Comparison of ENCODE assay signal across 8 cellular contexts in genomic region chr2:128090909-128091690, GRCh38. TPM values are rescaled to one million over a fixed set of nuclear protein-coding genes. Genes with fewer than 3 reads are reported as not detected.
A peak's percentile ranks its signal among the peaks of the same experiment; 100 is the strongest.
DNase-seq lines count a peak whose midpoint lies in the region; ATAC-seq and TF ChIP-seq lines count a peak whose summit lies in the region.

Gene UGGT1, plus strand, starts transcription at chr2:128091200. Its CDS starts 158 bp downstream, at chr2:128091358.

- peak within 1 kb of the TSS; percentile 96 for H3K4me3 ChIP-seq in PC-3 (ENCODE audit: low read length)
- H3K4me3 ChIP-seq in epithelial cell of proximal tubule (ENCODE audit: low read depth, low read length) = peak within 1 kb of the TSS; percentile 100

- H4K20me1 ChIP-seq in PC-3 (ENCODE audit: low read length) = 0 out of 2 replicates have a peak, but pooled peaks cover 4% of the 10 kb centered on the region

- TF ChIP-seq CTCF in PC-3 (conservative IDR thresholded peaks at IDR 0.05; ENCODE audit: low read depth, low read length) (no peak), epithelial cell of proximal tubule (conservative IDR thresholded peaks at IDR 0.05; ENCODE audit: low read depth, low read length) (no peak)

- no peaks in the 10 kb centered on the region for H3K36me3 ChIP-seq in PC-3 (ENCODE audit: low read depth, low read length)

- peak within 1 kb of the TSS; percentile 86 for H3K4me2 ChIP-seq in PC-3 (ENCODE audit: low read length)

- H3K79me2 ChIP-seq in PC-3 (ENCODE audit: low read length) = peaks cover 50% of the 10 kb centered on the region

- no peak for TF ChIP-seq RAD21 in Ishikawa (IDR thresholded peaks at IDR 0.05; ENCODE audit: low read depth)

- 0 out of 2 replicates have a peak, but pooled peaks have one; percentile 30 for TF ChIP-seq EP300 in Ishikawa (IDR thresholded peaks at IDR 0.05; ENCODE audit: borderline replicate concordance)

- POLR2A ChIA-PET in PC-3 (lab: Charles Lee; ENCODE audit: unreplicated experiment) = interaction anchor here (0.7 to 0.9 kb wide), 2 partner anchors 9 to 27 kb away, joined by 4 read pairs; no protein-coding TSS in a partner anchor

- BruUV-seq in PC-3 (replicated peaks; lab: Mats Ljungman, UMichigan) = no TSS peak

- ATAC-seq in GM21576 (IDR thresholded peaks at IDR 0.05; ENCODE audit: unreplicated experiment) (peak; percentile 95), PC-3 (peak; percentile 97)

- peak within 1 kb of the TSS; percentile 90 for H3K9ac ChIP-seq in PC-3 (ENCODE audit: low read length)

- no peaks in the 10 kb centered on the region for H3F3A ChIP-seq in PC-3 (ENCODE audit: low read length, unreplicated experiment)

- H3K9me3 ChIP-seq in PC-3 (ENCODE audit: low read length) = no peaks in the 10 kb centered on the region

- H3K9me2 ChIP-seq in PC-3 (replicated peaks; ENCODE audit: low read length) = no peaks in the 10 kb centered on the region

- H3K27me3 ChIP-seq in PC-3 (ENCODE audit: low read length) = no peaks in the 10 kb centered on the region

- intact Hi-C loops in PC-3 (cut with micrococcal nuclease) = loop anchor here (1.0 to 10.0 kb wide), 3 partner anchors 28 to 206 kb away; partner anchors contain the start of genes AMMECR1L and SAP130

- H3K27ac ChIP-seq in PC-3 (ENCODE audit: low read length) = peak within 1 kb of the TSS; percentile 52

- H2AFZ ChIP-seq in PC-3 (ENCODE audit: low read length) = peak within 1 kb of the TSS; percentile 83

- peaks cover 6% of the 10 kb centered on the region; the same call in 1 of the 2 replicates for H3K4me1 ChIP-seq in PC-3 (ENCODE audit: insufficient read depth, low read length)

- CTCF ChIA-PET in PC-3 (lab: Charles Lee) = interaction anchor here (2.4 kb wide), 1 partner anchor 28 kb away, joined by 11 read pairs; no protein-coding TSS in a partner anchor

- DNase-seq in DMS114 treated with DMSO at 0.1 percent for 48 hours (lab: John Stamatoyannopoulos, UW; ENCODE audit: unreplicated experiment) = peak; percentile 83
- DNase-seq in PC-3 = peak; percentile 97
- peak; percentile 90 for DNase-seq in activated T-cell treated with anti-CD3 and anti-CD28 coated beads for 48 hours (ENCODE audit: low read depth)
- DNase-seq in epithelial cell of proximal tubule (ENCODE audit: low read depth) = peak; percentile 76
- DNase-seq in mucosa of gallbladder (ENCODE audit: low spot score) = peak; percentile 95
- peak; percentile 84 for DNase-seq in stimulated activated CD8-positive, alpha-beta memory T cell treated with anti-CD3 and anti-CD28 coated beads, Interleukin-4, amount 100 ng/mL, for 4 hours (ENCODE audit: low read depth in 2 of 2, low spot score in 1 of 2)

TF ChIP-seq in Ishikawa, 13 proteins besides CTCF, POLR2A, EP300 and RAD21:
- TF ChIP-seq REST (IDR thresholded peaks at IDR 0.05; ENCODE audit: low read depth) (no peak), YY1 (IDR thresholded peaks at IDR 0.05; ENCODE audit: low read depth) (no peak; the same call in 1 of the 2 replicates), TCF12 (IDR thresholded peaks at IDR 0.05; ENCODE audit: low read depth) (peak; percentile 33; the same call in 1 of the 2 replicates), TEAD4 (IDR thresholded peaks at IDR 0.05) (no peak), NFIC (IDR thresholded peaks at IDR 0.05) (no peak; the same call in 1 of the 2 replicates), FOXM1 (IDR thresholded peaks at IDR 0.05; ENCODE audit: borderline replicate concordance, low read depth) (no peak), ZBTB7A (IDR thresholded peaks at IDR 0.05; ENCODE audit: low read depth) (peak; percentile 57; the same call in 1 of the 2 replicates), CEBPB (IDR thresholded peaks at IDR 0.05) (no peak), USF1 (IDR thresholded peaks at IDR 0.05) (peak; percentile 25; the same call in 1 of the 2 replicates), CREB1 (IDR thresholded peaks at IDR 0.05; ENCODE audit: low read depth) (no peak), TAF1 (IDR thresholded peaks at IDR 0.05; ENCODE audit: low read depth) (peak; percentile 88), MAX (IDR thresholded peaks at IDR 0.05) (peak; percentile 92), EGR1 (IDR thresholded peaks at IDR 0.05) (no peak)

RNA-seq across cellular contexts. Expression of gene UGGT1, which starts in this region (rescaled TPM):
- total RNA-seq in PC-3 (2014; rRNA removed) (59.9 and 63.8 TPM in 2 replicates), epithelial cell of proximal tubule (31.2 and 43.2 TPM in 2 replicates), mucosa of gallbladder (52.6 TPM)

Comparison
In these comparisons a context has a peak if more than half of its experiments do, and no peak if none do; other contexts are left out.
1. Peak in every context shown above with its lines: DNase-seq, ATAC-seq, H3K4me3 ChIP-seq and H3K27ac ChIP-seq.